Comparison of ENCODE assay signal across 20 cellular contexts in genomic region chr15:87850916-87851315, GRCh38.
"Had no signal": no experiment of that assay in that cellular context is flagged by ENCODE, and none has a peak within 500 bp of the region (broad histone marks: within the 10 kb centered on the region; RNA-seq: fewer than 3 reads in every experiment).

No MANE protein-coding gene starts in this region.

- H3K36me3 ChIP-seq: ascending aorta, lower lobe of right lung, spleen, upper lobe of left lung had no signal

- H3K27me3 ChIP-seq: ascending aorta, spleen, upper lobe of left lung had no signal

- H3K4me1 ChIP-seq: ascending aorta, lower lobe of right lung, spleen, upper lobe of left lung had no signal

- ATAC-seq: activated CD8-positive, alpha-beta T cell treated with anti-CD3 and anti-CD28 coated beads, Interleukin-2, amount 10 ng/mL, durations not matched to agents 7 days and 5 days; activated naive CD4-positive, alpha-beta T cell treated with anti-CD3 and anti-CD28 coated beads, Interleukin-2, amount 50 U/mL, for 72 hours; left colon; lower lobe of right lung had no signal

- H3K9me3 ChIP-seq: ascending aorta, lower lobe of right lung, spleen, upper lobe of left lung had no signal

- H3K4me3 ChIP-seq: ascending aorta, lower lobe of right lung, spleen, upper lobe of left lung had no signal

- H3K27ac ChIP-seq: ascending aorta, lower lobe of right lung, spleen, upper lobe of left lung had no signal

- DNase-seq: activated CD4-positive, alpha-beta T cell treated with anti-CD3 and anti-CD28 coated beads for 1 hour; activated CD4-positive, alpha-beta T cell treated with anti-CD3 and anti-CD28 coated beads, Interleukin-2, amount 50 U/mL, for 1 hour; activated CD8-positive, alpha-beta T cell treated with anti-CD3 and anti-CD28 coated beads, Interleukin-2, amount 10 ng/mL, durations not matched to agents 7 days and 5 days; activated T-cell treated with anti-CD3 and anti-CD28 coated beads, Interleukin-2, amount 50 U/mL, for 1 hour; dermis blood vessel endothelial cell; effector CD8-positive, alpha-beta T cell; erythroblast; foreskin melanocyte; glutamatergic neuron; hypothalamus; left colon; lower lobe of right lung; naive B cell; spleen; stimulated activated CD4-positive, alpha-beta T cell treated with anti-CD3 and anti-CD28 coated beads, Interleukin-4, amount 100 ng/mL, for 24 hours; stimulated activated naive CD4-positive, alpha-beta T cell treated with Interleukin-2 at 50 U/mL for 16 hours; T-helper 1 cell; upper lobe of left lung had no signal
